Comparison of ENCODE assay signal across 23 cellular contexts in genomic region chr6:50842861-50843384, GRCh38. TPM values are rescaled to one million over a fixed set of nuclear protein-coding genes. Genes with fewer than 3 reads are reported as not detected.
DNase-seq lines count a peak whose midpoint lies in the region; ATAC-seq and TF ChIP-seq lines count a peak whose summit lies in the region.
"Had no signal": no experiment of that assay in that cellular context is flagged by ENCODE, and none has a peak within 500 bp of the region (broad histone marks: within the 10 kb centered on the region; RNA-seq: fewer than 3 reads in every experiment).

No MANE protein-coding gene starts in this region.

- peak; percentile 49 for ATAC-seq in WTC11
- no peak for ATAC-seq in stimulated activated effector memory CD8-positive, alpha-beta T cell treated with anti-CD3 and anti-CD28 coated beads, Interleukin-12 subunit alpha, Interleukin-12 subunit beta, amount 100 ng/mL, for 72 hours
- no peak for ATAC-seq in effector memory CD8-positive, alpha-beta T cell (replicated peaks)
- ATAC-seq: activated T-helper 17 cell treated with anti-CD3 and anti-CD28 coated beads, Interleukin-2, amount 50 U/mL, for 72 hours had no signal

- H2AFZ ChIP-seq in neural progenitor cell (replicated peaks) = no peak overlapping the region
- H2AFZ ChIP-seq: PC-9 had no signal

- peaks cover 29% of the 10 kb centered on the region for H3F3A ChIP-seq in neural progenitor cell (ENCODE audit: low read depth)

- H3K27me3 Mint-ChIP-seq in WTC11 (ENCODE audit: low read depth) (peaks cover 100% of the 10 kb centered on the region), neural progenitor cell (ENCODE audit: insufficient read depth, low read depth) (peaks cover 96% of the 10 kb centered on the region)
- H3K27me3 Mint-ChIP-seq in effector memory CD8-positive, alpha-beta T cell = peaks cover 55 to 83% of the 10 kb centered on the region in 2 donors

- H3K9me3 Mint-ChIP-seq in WTC11 (no peaks in the 10 kb centered on the region), neural progenitor cell (peaks cover 2% of the 10 kb centered on the region)
- H3K9me3 Mint-ChIP-seq in stimulated activated effector memory CD8-positive, alpha-beta T cell treated with anti-CD3 and anti-CD28 coated beads, Interleukin-12 subunit alpha, Interleukin-12 subunit beta, amount 100 ng/mL, for 72 hours = no peaks in the 10 kb centered on the region
- H3K9me3 Mint-ChIP-seq in effector memory CD8-positive, alpha-beta T cell = peaks cover 0 to 8% of the 10 kb centered on the region in 2 donors
- H3K9me3 Mint-ChIP-seq: activated B cell treated with CpG ODN at 0.5 μM for 24 hours; activated T-helper 17 cell treated with anti-CD3 and anti-CD28 coated beads, Interleukin-2, amount 50 U/mL, for 72 hours; nephron had no signal

- peaks cover 68% of the 10 kb centered on the region for H3K4me1 Mint-ChIP-seq in WTC11
- peaks cover 35% of the 10 kb centered on the region for H3K4me1 Mint-ChIP-seq in neural progenitor cell
- H3K4me1 Mint-ChIP-seq in stimulated activated effector memory CD8-positive, alpha-beta T cell treated with anti-CD3 and anti-CD28 coated beads, Interleukin-12 subunit alpha, Interleukin-12 subunit beta, amount 100 ng/mL, for 72 hours = no peaks in the 10 kb centered on the region
- peaks cover 0 to 2% of the 10 kb centered on the region in 2 donors for H3K4me1 Mint-ChIP-seq in effector memory CD8-positive, alpha-beta T cell (ENCODE audit: low read depth in 2 of 2)
- H3K4me1 Mint-ChIP-seq: activated B cell treated with CpG ODN at 0.5 μM for 24 hours; activated T-helper 17 cell treated with anti-CD3 and anti-CD28 coated beads, Interleukin-2, amount 50 U/mL, for 72 hours; CD14-positive monocyte had no signal

- peak overlapping the region; percentile 16 for H3K4me3 ChIP-seq in iPS-15b (ENCODE audit: low read depth, low read length)
- H3K4me3 ChIP-seq in neural progenitor cell = no peak overlapping the region
- no peak overlapping the region for H3K4me3 ChIP-seq in colonic mucosa
- H3K4me3 ChIP-seq: adrenal gland, cardiac muscle cell, dorsolateral prefrontal cortex, MG63, PC-9 had no signal

- H3K9ac ChIP-seq in iPS-15b (ENCODE audit: low read depth, low read length) (no peak overlapping the region), neural progenitor cell (no peak overlapping the region), colonic mucosa (ENCODE audit: low read depth in 2 of 2, low read length in 2 of 2) (no peak overlapping the region)

- peaks cover 12% of the 10 kb centered on the region for H3K4me1 ChIP-seq in iPS-15b (ENCODE audit: control insufficient read depth, insufficient read depth, low read length)
- H3K4me1 ChIP-seq in neural progenitor cell = peaks cover 28% of the 10 kb centered on the region
- no peaks in the 10 kb centered on the region for H3K4me1 ChIP-seq in colonic mucosa
- H3K4me1 ChIP-seq: adrenal gland had no signal

- peak overlapping the region; percentile 28 for H3K4me2 ChIP-seq in neural progenitor cell
- H3K4me2 ChIP-seq: PC-9 had no signal

- no peaks in the 10 kb centered on the region for H3K79me2 ChIP-seq in neural progenitor cell (ENCODE audit: low read depth)

- CTCF ChIA-PET in WTC11 (lab: Charles Lee) = interaction anchor here (1.0 to 1.3 kb wide), 4 partner anchors 9 to 1117 kb away, joined by 3 to 4 read pairs (median 4); no protein-coding TSS in a partner anchor

- no peak overlapping the region for H3K27ac ChIP-seq in neural progenitor cell
- H3K27ac ChIP-seq in colonic mucosa = no peak overlapping the region
- H3K27ac ChIP-seq: adrenal gland, cardiac muscle cell, dorsolateral prefrontal cortex, PC-9 had no signal

- H3K27ac Mint-ChIP-seq in WTC11 (no peak overlapping the region), neural progenitor cell (no peak overlapping the region)
- H3K27ac Mint-ChIP-seq in stimulated activated effector memory CD8-positive, alpha-beta T cell treated with anti-CD3 and anti-CD28 coated beads, Interleukin-12 subunit alpha, Interleukin-12 subunit beta, amount 100 ng/mL, for 72 hours = no peak overlapping the region
- no peak overlapping the region for H3K27ac Mint-ChIP-seq in effector memory CD8-positive, alpha-beta T cell
- H3K27ac Mint-ChIP-seq: activated B cell treated with CpG ODN at 0.5 μM for 24 hours; activated T-helper 17 cell treated with anti-CD3 and anti-CD28 coated beads, Interleukin-2, amount 50 U/mL, for 72 hours had no signal

- no peaks in the 10 kb centered on the region for H3K9me3 ChIP-seq in iPS-15b (ENCODE audit: control insufficient read depth, insufficient read depth, low read length)
- no peaks in the 10 kb centered on the region for H3K9me3 ChIP-seq in neural progenitor cell (ENCODE audit: low read depth)
- H3K9me3 ChIP-seq in colonic mucosa = no peaks in the 10 kb centered on the region
- H3K9me3 ChIP-seq: adrenal gland, MG63 had no signal

- in situ Hi-C loops in GM13976 (cut with MboI; ENCODE audit: low sequenced_read_pairs, unreplicated experiment) = no loop called here

- H3K36me3 ChIP-seq in iPS-15b (ENCODE audit: control insufficient read depth, insufficient read depth, low read length) = no peaks in the 10 kb centered on the region
- no peaks in the 10 kb centered on the region for H3K36me3 ChIP-seq in neural progenitor cell
- H3K36me3 ChIP-seq in colonic mucosa = no peaks in the 10 kb centered on the region
- H3K36me3 ChIP-seq: adrenal gland, cardiac muscle cell, MG63 had no signal

- peak overlapping the region; percentile 77 for H3K4me3 Mint-ChIP-seq in WTC11
- peak overlapping the region; percentile 66 for H3K4me3 Mint-ChIP-seq in neural progenitor cell
- no peak overlapping the region for H3K4me3 Mint-ChIP-seq in stimulated activated effector memory CD8-positive, alpha-beta T cell treated with anti-CD3 and anti-CD28 coated beads, Interleukin-12 subunit alpha, Interleukin-12 subunit beta, amount 100 ng/mL, for 72 hours
- no peak overlapping the region for H3K4me3 Mint-ChIP-seq in effector memory CD8-positive, alpha-beta T cell
- H3K4me3 Mint-ChIP-seq: activated B cell treated with CpG ODN at 0.5 μM for 24 hours; activated T-helper 17 cell treated with anti-CD3 and anti-CD28 coated beads, Interleukin-2, amount 50 U/mL, for 72 hours had no signal

- intact Hi-C loops in colonic mucosa (cut with DNase I) = no loop called here

- H4K20me1 ChIP-seq in neural progenitor cell (ENCODE audit: low read depth) = peaks cover 99% of the 10 kb centered on the region

- H3K27me3 ChIP-seq in iPS-15b (ENCODE audit: control insufficient read depth, insufficient read depth, low read length) (peaks cover 99% of the 10 kb centered on the region), neural progenitor cell (peaks cover 100% of the 10 kb centered on the region), colonic mucosa (peaks cover 77% of the 10 kb centered on the region)

- POLR2A ChIA-PET in WTC11 (lab: Charles Lee) = interaction anchor here (2.3 kb wide), 1 partner anchor 13 kb away, joined by 6 read pairs; no protein-coding TSS in a partner anchor

- DNase-seq in GM13976 (ENCODE audit: low spot score) (peak; percentile 20), WTC11 (ENCODE audit: low spot score) (peak; percentile 63), neural progenitor cell (ENCODE audit: low spot score) (peak; percentile 65), colonic mucosa (no peak)
- DNase-seq in stimulated activated effector memory CD8-positive, alpha-beta T cell treated with anti-CD3 and anti-CD28 coated beads, Interleukin-12 subunit alpha, Interleukin-12 subunit beta, amount 100 ng/mL, for 72 hours (ENCODE audit: low spot score in 2 of 2) = no peak
- no peak for DNase-seq in effector memory CD8-positive, alpha-beta T cell
- DNase-seq in activated CD4-positive, CD25-positive, alpha-beta regulatory T cell treated with anti-CD3 and anti-CD28 coated beads, Interleukin-2, amount 50 U/mL, for 72 hours = no peak
- DNase-seq: activated B cell treated with CpG ODN at 0.5 μM for 24 hours, adrenal gland, dorsolateral prefrontal cortex, GF-D8, IMR-90, MG63, NCI-H146, NCI-H2227 treated with DMSO at 0.1 percent for 48 hours, PC-9 had no signal

- TF ChIP-seq CTCF in GM13976 (IDR thresholded peaks at IDR 0.05; ENCODE audit: borderline replicate concordance, control extremely low read depth, extremely low read depth, insufficient read depth, missing control alignments) (no peak), WTC11 (IDR thresholded peaks at IDR 0.05) (no peak), neural progenitor cell (IDR thresholded peaks at IDR 0.05) (no peak), colonic mucosa (IDR thresholded peaks at IDR 0.05) (no peak)

- H3K36me3 Mint-ChIP-seq in WTC11 (no peaks in the 10 kb centered on the region), neural progenitor cell (no peaks in the 10 kb centered on the region)
- H3K36me3 Mint-ChIP-seq in stimulated activated effector memory CD8-positive, alpha-beta T cell treated with anti-CD3 and anti-CD28 coated beads, Interleukin-12 subunit alpha, Interleukin-12 subunit beta, amount 100 ng/mL, for 72 hours = no peaks in the 10 kb centered on the region
- peaks cover 4% of the 10 kb centered on the region for H3K36me3 Mint-ChIP-seq in effector memory CD8-positive, alpha-beta T cell (ENCODE audit: insufficient read depth)

TF ChIP-seq in WTC11, 78 proteins besides CTCF, POLR2A, EP300 and RAD21 (continues in another document):
- no peak for TF ChIP-seq FOXJ3 (CRISPR knock-in tag; IDR thresholded peaks at IDR 0.05; ENCODE audit: borderline replicate concordance)
- no peak for TF ChIP-seq ZBTB21 (CRISPR knock-in tag; IDR thresholded peaks at IDR 0.05; ENCODE audit: borderline replicate concordance)
- TF ChIP-seq, protein P1, sequence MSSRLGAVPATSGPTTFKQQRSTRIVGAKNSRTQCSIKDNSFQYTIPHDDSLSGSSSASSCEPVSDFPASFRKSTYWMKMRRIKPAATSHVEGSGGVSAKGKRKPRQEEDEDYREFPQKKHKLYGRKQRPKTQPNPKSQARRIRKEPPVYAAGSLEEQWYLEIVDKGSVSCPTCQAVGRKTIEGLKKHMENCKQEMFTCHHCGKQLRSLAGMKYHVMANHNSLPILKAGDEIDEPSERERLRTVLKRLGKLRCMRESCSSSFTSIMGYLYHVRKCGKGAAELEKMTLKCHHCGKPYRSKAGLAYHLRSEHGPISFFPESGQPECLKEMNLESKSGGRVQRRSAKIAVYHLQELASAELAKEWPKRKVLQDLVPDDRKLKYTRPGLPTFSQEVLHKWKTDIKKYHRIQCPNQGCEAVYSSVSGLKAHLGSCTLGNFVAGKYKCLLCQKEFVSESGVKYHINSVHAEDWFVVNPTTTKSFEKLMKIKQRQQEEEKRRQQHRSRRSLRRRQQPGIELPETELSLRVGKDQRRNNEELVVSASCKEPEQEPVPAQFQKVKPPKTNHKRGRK (CRISPR knock-in tag; IDR thresholded peaks at IDR 0.05; ENCODE audit: borderline replicate concordance) = no peak
- no peak for TF ChIP-seq GTF2I (CRISPR knock-in tag; conservative IDR thresholded peaks at IDR 0.05)
- TF ChIP-seq MYBL2 (CRISPR knock-in tag; IDR thresholded peaks at IDR 0.05) = 0 out of 2 replicates have a peak, but pooled peaks have one; percentile 29
- 0 out of 2 replicates have a peak, but pooled peaks have one; percentile 33 for TF ChIP-seq ETV6 (CRISPR knock-in tag; IDR thresholded peaks at IDR 0.05)
- TF ChIP-seq TP53 (CRISPR knock-in tag; IDR thresholded peaks at IDR 0.05) = no peak

RNA-seq across cellular contexts. Expression of gene TFAP2B, which starts 24.3 kb away (rescaled TPM):
- not detected in 3 replicates for total RNA-seq in WTC11 (2021)
- total RNA-seq in neural progenitor cell (ENCODE audit: low replicate concordance) = 0.15 TPM in 1 of 2 replicates, not detected in the other
- total RNA-seq in colonic mucosa = not detected
- total RNA-seq: activated B cell treated with CpG ODN at 0.5 μM for 24 hours; activated CD8-positive, alpha-beta memory T cell treated with anti-CD3 and anti-CD28 coated beads for 36 hours; activated T-helper 17 cell treated with anti-CD3 and anti-CD28 coated beads, Interleukin-2, amount 50 U/mL, for 72 hours; cardiac muscle cell; IMR-90; PC-9; pulmonary artery endothelial cell had no signal

Comparison
In these comparisons a context has a peak if more than half of its experiments do, and no peak if none do; other contexts are left out.
1. DNase-seq: peak in GM13976 (single experiment), WTC11 (single experiment) and neural progenitor cell (single experiment); none in colonic mucosa (single experiment), stimulated activated effector memory CD8-positive, alpha-beta T cell treated with anti-CD3 and anti-CD28 coated beads, Interleukin-12 subunit alpha, Interleukin-12 subunit beta, amount 100 ng/mL, for 72 hours (0 of 2), effector memory CD8-positive, alpha-beta T cell (0 of 3) and activated CD4-positive, CD25-positive, alpha-beta regulatory T cell treated with anti-CD3 and anti-CD28 coated beads, Interleukin-2, amount 50 U/mL, for 72 hours (single experiment).
2. H3K4me3 Mint-ChIP-seq: peak in WTC11 (single experiment) and neural progenitor cell (single experiment); none in stimulated activated effector memory CD8-positive, alpha-beta T cell treated with anti-CD3 and anti-CD28 coated beads, Interleukin-12 subunit alpha, Interleukin-12 subunit beta, amount 100 ng/mL, for 72 hours (single experiment) and effector memory CD8-positive, alpha-beta T cell (0 of 2).